12 cellular contexts compared by ENCODE assay signal in genomic region chr11:78023426-78023825, GRCh38. TPM values are rescaled to one million over a fixed set of nuclear protein-coding genes. Genes with fewer than 3 reads are reported as not detected.
DNase-seq lines count a peak whose midpoint lies in the region; ATAC-seq, FAIRE-seq and TF ChIP-seq lines count a peak whose summit lies in the region.
"Had no signal": no experiment of that assay in that cellular context is flagged by ENCODE, and none has a peak within 500 bp of the region (broad histone marks: within the 10 kb centered on the region; RNA-seq: fewer than 3 reads in every experiment).

No MANE protein-coding gene starts in this region.

- DNase-seq in astrocyte (ENCODE audit: low read depth) = no peak
- DNase-seq in mucosa of descending colon = no peak
- DNase-seq in HT-29 (ENCODE audit: low spot score) = no peak
- no peak for DNase-seq in kidney glomerular epithelial cell (lab: John Stamatoyannopoulos, UW)
- DNase-seq: activated naive CD4-positive, alpha-beta T cell treated with anti-CD3 and anti-CD28 coated beads for 36 hours had no signal

- H3K36me3 ChIP-seq in ES-I3 (ENCODE audit: insufficient read depth, low read length) (no peaks in the 10 kb centered on the region), astrocyte (ENCODE audit: insufficient read depth, low read length) (no peaks in the 10 kb centered on the region), rectal smooth muscle tissue (ENCODE audit: control insufficient read depth, insufficient read depth, low read length) (no peaks in the 10 kb centered on the region), mucosa of descending colon (ENCODE audit: low read depth) (no peaks in the 10 kb centered on the region)

- no peak overlapping the region for H3K27ac Mint-ChIP-seq in astrocyte (ENCODE audit: unreplicated experiment)
- H3K27ac Mint-ChIP-seq: activated naive CD4-positive, alpha-beta T cell treated with anti-CD3 and anti-CD28 coated beads for 36 hours had no signal

- H3K4me1 ChIP-seq in ES-I3 (ENCODE audit: insufficient read depth, low read length) (no peaks in the 10 kb centered on the region; the same call in 1 of the 2 replicates), astrocyte (ENCODE audit: insufficient read depth, low read length) (no peaks in the 10 kb centered on the region), rectal smooth muscle tissue (ENCODE audit: control insufficient read depth, insufficient read depth, low read length) (no peaks in the 10 kb centered on the region), mucosa of descending colon (ENCODE audit: low read depth) (no peaks in the 10 kb centered on the region)

- H3K79me2 ChIP-seq in astrocyte (ENCODE audit: insufficient read depth, low read length) = no peaks in the 10 kb centered on the region

- no peak overlapping the region for H3K4me3 Mint-ChIP-seq in astrocyte (ENCODE audit: unreplicated experiment)
- H3K4me3 Mint-ChIP-seq: activated naive CD4-positive, alpha-beta T cell treated with anti-CD3 and anti-CD28 coated beads for 36 hours had no signal

- peak overlapping the region; percentile 75 for H3K9ac ChIP-seq in ES-I3 (ENCODE audit: low read depth, low read length)
- H3K9ac ChIP-seq in astrocyte (ENCODE audit: low read length) = peak overlapping the region; percentile 60
- no peak overlapping the region for H3K9ac ChIP-seq in rectal smooth muscle tissue (ENCODE audit: low read length)

- peaks cover 13% of the 10 kb centered on the region for H3K4me1 Mint-ChIP-seq in astrocyte (ENCODE audit: low read depth, unreplicated experiment)

- H2AFZ ChIP-seq in astrocyte (ENCODE audit: low read depth, low read length) = peak overlapping the region; percentile 84

- intact Hi-C loops in mucosa of descending colon (cut with DNase I, micrococcal nuclease) = no loop called here

- no peaks in the 10 kb centered on the region for H3K9me3 ChIP-seq in ES-I3 (ENCODE audit: control insufficient read depth, insufficient read depth, low read length)
- H3K9me3 ChIP-seq in astrocyte (ENCODE audit: insufficient read depth, low read depth, low read length) = no peaks in the 10 kb centered on the region
- H3K9me3 ChIP-seq in mucosa of descending colon = no peaks in the 10 kb centered on the region

- FAIRE-seq in astrocyte (lab: Jason Lieb, UNC) = no peak

- H3K4me3 ChIP-seq in astrocyte (ENCODE audit: insufficient read depth, low read depth, low read length) (peak overlapping the region; percentile 47), iPS-11a (ENCODE audit: low read depth, low read length) (peak overlapping the region; percentile 39), rectal smooth muscle tissue (ENCODE audit: low read length) (peak overlapping the region; percentile 74), mucosa of descending colon (no peak overlapping the region)

- H4K20me1 ChIP-seq in astrocyte (ENCODE audit: insufficient read depth, low read length) = no peaks in the 10 kb centered on the region

- H3K36me3 Mint-ChIP-seq in astrocyte (ENCODE audit: low read depth, unreplicated experiment) = no peaks in the 10 kb centered on the region

- H3K27ac ChIP-seq in astrocyte (ENCODE audit: low read depth, low read length) (no peak overlapping the region), rectal smooth muscle tissue (ENCODE audit: low read depth, low read length) (no peak overlapping the region)

- peak overlapping the region; percentile 89 for H3K4me2 ChIP-seq in astrocyte (ENCODE audit: low read length)

- peaks cover 5% of the 10 kb centered on the region for H3K9me3 Mint-ChIP-seq in astrocyte (ENCODE audit: unreplicated experiment)
- H3K9me3 Mint-ChIP-seq: activated naive CD4-positive, alpha-beta T cell treated with anti-CD3 and anti-CD28 coated beads for 36 hours had no signal

- ATAC-seq in mucosa of descending colon = no peak
- no peak for ATAC-seq in GM18517 (IDR thresholded peaks at IDR 0.05; ENCODE audit: unreplicated experiment)
- ATAC-seq: activated CD4-positive, CD25-positive, alpha-beta regulatory T cell treated with anti-CD3 and anti-CD28 coated beads, Interleukin-2, amount 50 U/mL, for 24 hours had no signal

- no peak for TF ChIP-seq CTCF in astrocyte (IDR thresholded peaks at IDR 0.05; ENCODE audit: insufficient read depth, low read depth, low read length)
- TF ChIP-seq CTCF in mucosa of descending colon (IDR thresholded peaks at IDR 0.05) = no peak

- peaks cover 9% of the 10 kb centered on the region for H3K27me3 Mint-ChIP-seq in astrocyte (ENCODE audit: low read depth, unreplicated experiment)

- H3K27me3 ChIP-seq in astrocyte (ENCODE audit: insufficient read depth, low read length) (no peaks in the 10 kb centered on the region), rectal smooth muscle tissue (ENCODE audit: control insufficient read depth, insufficient read depth, low read length) (peaks cover 2% of the 10 kb centered on the region)

RNA-seq across cellular contexts. Expression of gene KCTD14, which starts 0.3 kb away (rescaled TPM):
- total RNA-seq in astrocyte = 1.0 and 1.1 TPM in 2 replicates
- 10 to 100 TPM in 1 of 3 donors, 1 to 10 TPM in 2; 4.3 to 13.2 (median 9.9) TPM for total RNA-seq in mucosa of descending colon
- 6.2 and 6.3 TPM in 2 replicates for total RNA-seq in HT-29 (2014; rRNA removed; shearing (Covaris generic))

RNA-seq across cellular contexts. Expression of gene INTS4, which starts 29.0 kb away (rescaled TPM):
- 32.2 and 35.0 TPM in 2 replicates for total RNA-seq in astrocyte
- 10 to 100 TPM; 22.8 to 31.7 (median 28.3) TPM for total RNA-seq in mucosa of descending colon
- 19.2 and 25.1 TPM in 2 replicates for total RNA-seq in HT-29 (2014; rRNA removed; shearing (Covaris generic))

RNA-seq across cellular contexts. Expression of gene THRSP, which starts 40.2 kb away (rescaled TPM):
- total RNA-seq in astrocyte = not detected in 2 replicates
- total RNA-seq in mucosa of descending colon = under 1 TPM in 2 of 3 donors, not detected in 1; 0.41 to 0.51 TPM
- not detected in 2 replicates for total RNA-seq in HT-29 (2014; rRNA removed; shearing (Covaris generic))
- total RNA-seq: activated naive CD4-positive, alpha-beta T cell treated with anti-CD3 and anti-CD28 coated beads for 36 hours; mucosa of gallbladder; RPMI7951 had no signal

RNA-seq across cellular contexts. Expression of gene NDUFC2, which starts 56.2 kb away (rescaled TPM):
- total RNA-seq in astrocyte = 251 and 285 TPM in 2 replicates
- total RNA-seq in mucosa of descending colon = 100 to 1,000 TPM; 168 to 208 (median 183) TPM
- 150 and 196 TPM in 2 replicates for total RNA-seq in HT-29 (2014; rRNA removed; shearing (Covaris generic))
